Comparison of ENCODE assay signal across 9 cellular contexts in the genomic region with DNA sequence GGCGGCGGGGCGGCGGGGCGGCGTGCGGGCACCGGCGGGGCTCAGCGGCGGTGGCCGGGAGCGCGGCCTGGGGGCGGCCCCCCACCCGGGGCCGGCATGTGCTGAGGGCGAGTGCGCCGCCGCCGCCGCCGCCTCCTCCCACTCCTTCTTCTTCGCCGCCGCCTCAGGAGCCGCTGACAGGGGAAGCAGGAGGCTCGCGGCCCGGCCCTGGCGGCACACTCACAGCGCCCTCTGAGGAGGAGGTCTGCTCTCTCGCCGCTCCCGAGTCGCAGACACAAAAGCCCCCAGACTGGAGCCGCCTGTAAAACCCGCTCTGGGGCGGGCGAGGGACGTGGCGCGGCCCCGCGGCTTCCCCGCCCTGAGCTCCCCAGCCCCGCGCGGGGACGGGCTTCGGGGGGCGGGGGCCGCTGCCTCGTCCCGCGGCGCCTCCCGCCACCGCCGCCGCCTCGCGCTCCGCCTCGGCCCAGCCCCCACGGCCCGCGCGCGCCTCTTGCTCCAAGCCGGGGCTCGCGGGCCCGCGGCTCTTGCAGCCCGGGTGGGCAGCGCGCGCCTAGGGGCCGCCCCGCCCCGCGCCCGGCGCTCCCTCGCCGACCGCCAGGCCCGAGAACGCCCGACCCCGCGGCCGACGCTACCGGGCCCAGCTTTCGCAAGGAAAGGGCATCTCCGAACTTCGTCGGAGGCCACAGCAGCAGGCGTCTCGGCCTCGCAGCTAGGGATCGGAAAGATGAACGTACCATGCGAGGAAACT. TPM values are rescaled to one million over a fixed set of nuclear protein-coding genes. Genes with fewer than 3 reads are reported as not detected.
DNase-seq lines count a peak whose midpoint lies in the region; ATAC-seq, FAIRE-seq and TF ChIP-seq lines count a peak whose summit lies in the region.
"Had no signal": no experiment of that assay in that cellular context is flagged by ENCODE, and none has a peak within 500 bp of the region (broad histone marks: within the 10 kb centered on the region; RNA-seq: fewer than 3 reads in every experiment).

A gene with protein sequence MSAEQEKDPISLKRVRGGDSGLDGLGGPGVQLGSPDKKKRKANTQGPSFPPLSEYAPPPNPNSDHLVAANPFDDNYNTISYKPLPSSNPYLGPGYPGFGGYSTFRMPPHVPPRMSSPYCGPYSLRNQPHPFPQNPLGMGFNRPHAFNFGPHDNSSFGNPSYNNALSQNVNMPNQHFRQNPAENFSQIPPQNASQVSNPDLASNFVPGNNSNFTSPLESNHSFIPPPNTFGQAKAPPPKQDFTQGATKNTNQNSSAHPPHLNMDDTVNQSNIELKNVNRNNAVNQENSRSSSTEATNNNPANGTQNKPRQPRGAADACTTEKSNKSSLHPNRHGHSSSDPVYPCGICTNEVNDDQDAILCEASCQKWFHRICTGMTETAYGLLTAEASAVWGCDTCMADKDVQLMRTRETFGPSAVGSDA (minus strand): TSS at position 276 of the 748 bp plus-strand sequence. CDS start 462 bp downstream, outside the sequence.

- peak within 1 kb of the TSS; percentile 86 for H3K4me3 Mint-ChIP-seq in HFFc6
- peak within 1 kb of the TSS; percentile 90 for H3K4me3 Mint-ChIP-seq in neural progenitor cell
- H3K4me3 Mint-ChIP-seq in type B pancreatic cell: peak within 1 kb of the TSS; percentile 85

- H3K27ac ChIP-seq in neural progenitor cell: no peak within 1 kb of the TSS

- H3K27me3 ChIP-seq in GM06990 (replicated peaks; ENCODE audit: control insufficient read depth, insufficient read depth, low read length): no peaks in the 10 kb centered on the region; the same call in none of the 2 replicates
- H3K27me3 ChIP-seq in neural progenitor cell: peaks cover 65% of the 10 kb centered on the region

- TF ChIP-seq CTCF in GM06990 (IDR thresholded peaks at IDR 0.05; ENCODE audit: insufficient read depth, low read length, poor library complexity, severe bottlenecking) (peak; percentile 5), HFFc6 (IDR thresholded peaks at IDR 0.05) (no peak; the same call in 1 of the 2 replicates), neural progenitor cell (IDR thresholded peaks at IDR 0.05) (no peak), type B pancreatic cell (conservative IDR thresholded peaks at IDR 0.05) (no peak)

- FAIRE-seq in frontal cortex (lab: Jason Lieb, UNC): no peak
- FAIRE-seq: islet of Langerhans had no signal

- H2AFZ ChIP-seq in neural progenitor cell (replicated peaks): peak within 1 kb of the TSS; percentile 99

- H4K20me1 ChIP-seq in neural progenitor cell (ENCODE audit: low read depth): no peaks in the 10 kb centered on the region

- DNase-seq in GM06990 (ENCODE audit: extremely low read depth, insufficient read length) (peak; percentile 26), HFFc6 (peak; percentile 30), NCI-H774 (lab: John Stamatoyannopoulos, UW) (peak; percentile 28), frontal cortex (ENCODE audit: low spot score in 2 of 2) (peak; percentile 69 to 74), neural progenitor cell (ENCODE audit: low spot score) (peak; percentile 90), type B pancreatic cell (ENCODE audit: extremely low spot score, unreplicated experiment) (peak; percentile 85)
- DNase-seq in activated T-helper 9 cell treated with anti-CD3 and anti-CD28 coated beads, Interleukin-2, amount 50 U/mL, for 16 hours (ENCODE audit: low read depth): peak; percentile 5

- H3K36me3 ChIP-seq in GM06990 (ENCODE audit: control insufficient read depth, insufficient read depth, low read length) (no peaks in the 10 kb centered on the region), neural progenitor cell (no peaks in the 10 kb centered on the region)

- H3K36me3 Mint-ChIP-seq in HFFc6 (ENCODE audit: low read depth) (no peaks in the 10 kb centered on the region), neural progenitor cell (peaks cover 9% of the 10 kb centered on the region), type B pancreatic cell (no peaks in the 10 kb centered on the region)

- peak within 1 kb of the TSS; percentile 91 for H3K4me2 ChIP-seq in neural progenitor cell

- H3K27me3 Mint-ChIP-seq in HFFc6 (ENCODE audit: insufficient read depth) (peaks cover 2% of the 10 kb centered on the region), neural progenitor cell (ENCODE audit: insufficient read depth, low read depth) (peaks cover 3% of the 10 kb centered on the region), type B pancreatic cell (peaks cover 3% of the 10 kb centered on the region)

- H3K9me3 Mint-ChIP-seq in HFFc6 (no peaks in the 10 kb centered on the region), neural progenitor cell (peaks cover 7% of the 10 kb centered on the region), type B pancreatic cell (no peaks in the 10 kb centered on the region)

- peak within 1 kb of the TSS; percentile 62 for H3K27ac Mint-ChIP-seq in HFFc6
- peak within 1 kb of the TSS; percentile 86 for H3K27ac Mint-ChIP-seq in neural progenitor cell
- H3K27ac Mint-ChIP-seq in type B pancreatic cell: peak within 1 kb of the TSS; percentile 69

- peaks cover 4% of the 10 kb centered on the region for H3K4me1 ChIP-seq in neural progenitor cell

- no peak for ATAC-seq in GM18870 (IDR thresholded peaks at IDR 0.05; ENCODE audit: unreplicated experiment)

- no peaks in the 10 kb centered on the region for H3K9me3 ChIP-seq in neural progenitor cell (ENCODE audit: low read depth)

- no peaks in the 10 kb centered on the region for H3K79me2 ChIP-seq in neural progenitor cell (ENCODE audit: low read depth)

- H3K4me1 Mint-ChIP-seq in HFFc6 (ENCODE audit: low read depth): peaks cover 7% of the 10 kb centered on the region
- H3K4me1 Mint-ChIP-seq in neural progenitor cell: peaks cover 12% of the 10 kb centered on the region
- H3K4me1 Mint-ChIP-seq in type B pancreatic cell (ENCODE audit: unreplicated experiment): no peaks in the 10 kb centered on the region

- H3K4me3 ChIP-seq in GM06990 (replicated peaks; ENCODE audit: low read depth, low read length): peak within 1 kb of the TSS; percentile 23
- peak within 1 kb of the TSS; percentile 76 for H3K4me3 ChIP-seq in neural progenitor cell

- H3K9ac ChIP-seq in neural progenitor cell: no peak within 1 kb of the TSS

- peaks cover 12% of the 10 kb centered on the region for H3F3A ChIP-seq in neural progenitor cell (ENCODE audit: low read depth)

RNA-seq across cellular contexts. Expression of the gene that starts here (rescaled TPM):
- 1 to 10 TPM; 6.7 to 9.4 (median 8.8) TPM for total RNA-seq in HFFc6 (2021; fragmentation: NEBNext Ultra II Directional; extraction: Animal tissue kit (Norgen Biotek cat#: 25700))
- total RNA-seq in frontal cortex (45.2 TPM), neural progenitor cell (ENCODE audit: low replicate concordance) (8.6 and 9.3 TPM in 2 replicates), type B pancreatic cell (ENCODE audit: low replicate concordance) (7.7 and 29.0 TPM in 2 replicates)

Comparison
In these comparisons a context has a peak if more than half of its experiments do, and no peak if none do; other contexts are left out.
1. DNase-seq: peak in every context shown above with its lines; median percentile 90 in neural progenitor cell; 85 in type B pancreatic cell; 72 in frontal cortex; 30 in HFFc6; 28 in NCI-H774; 26 in GM06990; 5 in activated T-helper 9 cell treated with anti-CD3 and anti-CD28 coated beads, Interleukin-2, amount 50 U/mL, for 16 hours.